In the genomic region with DNA sequence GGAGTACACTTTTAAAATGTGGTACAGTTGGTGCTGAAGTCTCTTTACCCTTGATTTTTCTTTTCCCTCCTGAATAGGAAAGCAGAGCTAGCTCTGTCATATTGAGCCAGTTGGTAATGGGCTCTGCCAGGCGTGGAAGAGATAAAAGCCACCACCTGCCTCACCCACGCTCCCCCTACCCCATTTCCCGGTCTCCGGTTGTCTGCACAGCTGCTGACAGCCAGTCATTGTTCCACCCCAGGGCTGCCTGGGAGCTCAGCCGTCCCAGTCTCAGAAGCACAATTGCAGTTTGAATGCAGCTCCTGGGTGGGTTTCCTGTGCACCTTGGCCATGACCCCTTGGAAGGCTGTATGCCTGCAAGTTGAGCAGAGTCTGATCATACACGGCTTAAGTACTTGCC, we compare ENCODE assay signal across 18 cellular contexts.
DNase-seq lines count a peak whose midpoint lies in the region; ATAC-seq and TF ChIP-seq lines count a peak whose summit lies in the region.
"Had no signal": no experiment of that assay in that cellular context is flagged by ENCODE, and none has a peak within 500 bp of the region (broad histone marks: within the 10 kb centered on the region; RNA-seq: fewer than 3 reads in every experiment).

No MANE protein-coding gene starts in this region.

- H3K4me1 ChIP-seq in DND-41 (ENCODE audit: insufficient read depth, low read length): peaks cover 7% of the 10 kb centered on the region
- peaks cover 8% of the 10 kb centered on the region for H3K4me1 ChIP-seq in neural progenitor cell

- H3K27ac ChIP-seq in DND-41 (ENCODE audit: low read length) (peak overlapping the region; percentile 24; the same call in 1 of the 2 replicates), neural progenitor cell (no peak overlapping the region)
- H3K27ac ChIP-seq: GM23248, stomach had no signal

- H3K4me3 ChIP-seq in DND-41 (ENCODE audit: low read depth in 1 of 2, low read length in 2 of 2) (no peak overlapping the region), neural progenitor cell (no peak overlapping the region)
- H3K4me3 ChIP-seq: GM23248, stomach had no signal

- peaks cover 8% of the 10 kb centered on the region for H3K9me3 Mint-ChIP-seq in neural progenitor cell

- peak; percentile 43 for DNase-seq in DND-41
- DNase-seq in NCI-H146 treated with DMSO at 0.1 percent for 48 hours (lab: John Stamatoyannopoulos, UW; ENCODE audit: unreplicated experiment): peak; percentile 92
- DNase-seq in NCI-H748 treated with DMSO at 0.1 percent for 48 hours (lab: John Stamatoyannopoulos, UW): peak; percentile 65
- peak; percentile 54 for DNase-seq in neural progenitor cell (ENCODE audit: low spot score)
- no peak for DNase-seq in DMS53 (lab: John Stamatoyannopoulos, UW)
- DNase-seq in GM03348 (ENCODE audit: low spot score): no peak
- DNase-seq: activated CD4-positive, alpha-beta T cell treated with anti-CD3 and anti-CD28 coated beads, Interleukin-2, amount 10 ng/mL, durations not matched to agents 24 days and 14 days; activated naive CD4-positive, alpha-beta T cell treated with anti-CD3 and anti-CD28 coated beads, Interleukin-2, amount 50 U/mL, for 16 hours; activated T-cell treated with anti-CD3 and anti-CD28 coated beads, Interleukin-2, amount 50 U/mL, for 24 hours; GF-D8; GM23248; hypothalamus; midbrain; MM.1S; NCI-H510A; stomach had no signal

- no peaks in the 10 kb centered on the region for H3K79me2 ChIP-seq in DND-41 (ENCODE audit: insufficient read depth, low read length)
- H3K79me2 ChIP-seq in neural progenitor cell (ENCODE audit: low read depth): no peaks in the 10 kb centered on the region

- H3K9me3 ChIP-seq in DND-41 (ENCODE audit: insufficient read depth, low read length, severe bottlenecking): no peaks in the 10 kb centered on the region
- H3K9me3 ChIP-seq in neural progenitor cell (ENCODE audit: low read depth): no peaks in the 10 kb centered on the region
- H3K9me3 ChIP-seq: stomach had no signal

- no peak overlapping the region for H3K9ac ChIP-seq in DND-41 (ENCODE audit: low read depth, low read length)
- no peak overlapping the region for H3K9ac ChIP-seq in neural progenitor cell
- H3K9ac ChIP-seq: GM23248 had no signal

- H3K36me3 ChIP-seq in DND-41 (ENCODE audit: insufficient read depth, low read length) (no peaks in the 10 kb centered on the region), neural progenitor cell (no peaks in the 10 kb centered on the region)
- H3K36me3 ChIP-seq: stomach had no signal

- H4K20me1 ChIP-seq in DND-41 (ENCODE audit: insufficient read depth, low read length) (no peaks in the 10 kb centered on the region), neural progenitor cell (ENCODE audit: low read depth) (no peaks in the 10 kb centered on the region)

- peak overlapping the region; percentile 44 for H3K27ac Mint-ChIP-seq in neural progenitor cell
- H3K27ac Mint-ChIP-seq: activated CD4-positive, alpha-beta T cell treated with anti-CD3 and anti-CD28 coated beads, Interleukin-2, amount 10 ng/mL, durations not matched to agents 24 days and 14 days; activated T-cell treated with anti-CD3 and anti-CD28 coated beads, Interleukin-2, amount 50 U/mL, for 24 hours had no signal

- H3K27me3 ChIP-seq in DND-41 (ENCODE audit: insufficient read depth, low read length, poor library complexity): no peaks in the 10 kb centered on the region
- no peaks in the 10 kb centered on the region for H3K27me3 ChIP-seq in neural progenitor cell
- H3K27me3 ChIP-seq: stomach had no signal

- H3K4me1 Mint-ChIP-seq in neural progenitor cell: peaks cover 22% of the 10 kb centered on the region
- H3K4me1 Mint-ChIP-seq: activated CD4-positive, alpha-beta T cell treated with anti-CD3 and anti-CD28 coated beads, Interleukin-2, amount 10 ng/mL, durations not matched to agents 24 days and 14 days had no signal

- no peak for TF ChIP-seq CTCF in DND-41 (IDR thresholded peaks at IDR 0.05; ENCODE audit: borderline replicate concordance, extremely low read depth, low read length, poor library complexity, severe bottlenecking)
- TF ChIP-seq CTCF in neural progenitor cell (IDR thresholded peaks at IDR 0.05): no peak

- no peaks in the 10 kb centered on the region for H3K36me3 Mint-ChIP-seq in neural progenitor cell

- H2AFZ ChIP-seq in DND-41 (ENCODE audit: low read depth, low read length) (0 out of 2 replicates have a peak overlapping the region, but pooled peaks have one; percentile 9), neural progenitor cell (replicated peaks) (no peak overlapping the region)
- H2AFZ ChIP-seq: GM23248 had no signal

- peak overlapping the region; percentile 50 for H3K4me3 Mint-ChIP-seq in neural progenitor cell
- H3K4me3 Mint-ChIP-seq: activated CD4-positive, alpha-beta T cell treated with anti-CD3 and anti-CD28 coated beads, Interleukin-2, amount 10 ng/mL, durations not matched to agents 24 days and 14 days; activated T-cell treated with anti-CD3 and anti-CD28 coated beads, Interleukin-2, amount 50 U/mL, for 24 hours had no signal

- no peaks in the 10 kb centered on the region for H3F3A ChIP-seq in neural progenitor cell (ENCODE audit: low read depth)

- no peaks in the 10 kb centered on the region for H3K27me3 Mint-ChIP-seq in neural progenitor cell (ENCODE audit: insufficient read depth, low read depth)
- H3K27me3 Mint-ChIP-seq: activated CD4-positive, alpha-beta T cell treated with anti-CD3 and anti-CD28 coated beads, Interleukin-2, amount 10 ng/mL, durations not matched to agents 24 days and 14 days; activated T-cell treated with anti-CD3 and anti-CD28 coated beads, Interleukin-2, amount 50 U/mL, for 24 hours had no signal

- ATAC-seq in DND-41 (ENCODE audit: insufficient read depth, low read depth) (peak; percentile 77), GM19463 (IDR thresholded peaks at IDR 0.05; ENCODE audit: unreplicated experiment) (no peak)
- ATAC-seq: sciatic nerve had no signal

- H3K4me2 ChIP-seq in DND-41 (ENCODE audit: insufficient read depth, low read length): no peak overlapping the region
- no peak overlapping the region for H3K4me2 ChIP-seq in neural progenitor cell

Comparison
In these comparisons a context has a peak if more than half of its experiments do, and no peak if none do; other contexts are left out.
1. DNase-seq: peak in DND-41 (single experiment), NCI-H146 treated with DMSO at 0.1 percent for 48 hours (single experiment), NCI-H748 treated with DMSO at 0.1 percent for 48 hours (single experiment) and neural progenitor cell (single experiment); none in DMS53 (single experiment) and GM03348 (single experiment).